ENCODE assay signal across 20 cellular contexts in the genomic region with DNA sequence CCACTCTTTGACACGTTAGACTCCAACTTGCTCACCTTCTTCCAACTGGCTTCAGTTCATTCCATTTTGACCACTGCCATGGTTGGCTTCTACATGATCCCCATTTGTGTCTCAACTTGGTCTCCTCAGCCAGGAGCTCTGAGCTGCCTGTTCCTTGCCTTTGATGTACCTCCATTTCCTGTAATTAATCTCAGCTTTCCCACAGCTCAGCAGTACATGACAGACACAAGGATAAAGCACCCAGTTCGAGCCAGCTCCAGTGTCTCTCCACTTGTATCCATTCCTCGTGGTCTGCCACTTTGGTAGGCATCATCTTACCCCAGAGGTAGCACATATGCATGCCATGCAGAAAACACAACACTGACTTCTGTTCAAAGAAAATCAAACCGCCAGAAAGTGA.
"Had no signal": no experiment of that assay in that cellular context is flagged by ENCODE, and none has a peak within 500 bp of the region (broad histone marks: within the 10 kb centered on the region; RNA-seq: fewer than 3 reads in every experiment).

No MANE protein-coding gene starts in this region.

- H3K27ac ChIP-seq: cardiac muscle cell, epithelial cell of prostate, gastroesophageal sphincter, neutrophil, ovary, prostate gland, right atrium auricular region, upper lobe of right lung had no signal

- H3K36me3 ChIP-seq: cardiac muscle cell, gastroesophageal sphincter, neutrophil, ovary, prostate gland, right atrium auricular region, upper lobe of right lung had no signal

- H3K27me3 ChIP-seq: cardiac muscle cell, gastroesophageal sphincter, ovary, right atrium auricular region, upper lobe of right lung had no signal

- H3K4me1 ChIP-seq: gastroesophageal sphincter, prostate gland, right atrium auricular region, upper lobe of right lung had no signal

- ATAC-seq: gastroesophageal sphincter; natural killer cell treated with Interleukin-12 subunit alpha and Interleukin-12 subunit beta and Interleukin-15 and Interleukin-18, amount 100 ng/mL, for 72 hours; T-helper 17 cell; upper lobe of right lung had no signal

- FAIRE-seq: islet of Langerhans had no signal

- H3K9me3 ChIP-seq: gastroesophageal sphincter, neutrophil, ovary, prostate gland, right atrium auricular region, upper lobe of right lung had no signal

- H3K4me3 ChIP-seq: cardiac muscle cell, gastroesophageal sphincter, ovary, prostate gland, right atrium auricular region, upper lobe of right lung had no signal

- DNase-seq: activated CD4-positive, alpha-beta memory T cell treated with anti-CD3 and anti-CD28 coated beads, Interleukin-2, amount 10 ng/mL, durations not matched to agents 7 days and 5 days; activated CD4-positive, alpha-beta T cell treated with anti-CD3 and anti-CD28 coated beads for 48 hours; activated CD4-positive, CD25-positive, alpha-beta regulatory T cell; activated gamma-delta T cell treated with Interleukin-2 at 50 U/mL for 16 hours; activated naive CD8-positive, alpha-beta T cell treated with anti-CD3 and anti-CD28 coated beads, Interleukin-2, amount 10 ng/mL, durations not matched to agents 7 days and 5 days; amygdala; head of caudate nucleus; ovary; stimulated activated CD4-positive, alpha-beta T cell treated with anti-CD3 and anti-CD28 coated beads, Interleukin-4, amount 100 ng/mL, for 24 hours; stimulated activated naive CD4-positive, alpha-beta T cell treated with Interleukin-2 at 50 U/mL for 16 hours; T-helper 17 cell; upper lobe of right lung had no signal
